ENCODE assay signal across 1 cellular context in the genomic region with DNA sequence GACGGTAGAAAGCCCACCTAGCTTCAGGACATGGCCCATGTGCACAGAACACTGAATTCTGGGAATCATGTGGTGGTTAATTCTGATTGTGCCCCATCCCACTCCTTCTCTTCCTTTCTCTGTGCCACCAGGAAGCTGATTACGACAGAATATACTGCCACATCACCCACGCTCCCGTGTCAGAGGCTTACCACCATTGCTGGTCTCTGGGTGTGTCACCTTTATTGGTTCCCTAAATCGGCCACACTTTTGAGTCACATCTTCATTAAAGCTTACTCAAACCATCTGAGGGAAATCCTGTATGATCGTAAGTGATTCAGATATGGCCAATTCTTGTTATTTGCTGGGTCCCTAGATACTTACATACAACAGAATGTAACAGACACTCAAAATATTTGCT.
TF ChIP-seq lines count a peak whose summit lies in the region.

No MANE protein-coding gene starts in this region.

TF ChIP-seq in GM12878, 131 proteins besides CTCF, POLR2A, EP300 and RAD21:
- 0 out of 2 replicates have a peak, but pooled peaks have one; percentile 17 for TF ChIP-seq JUNB (IDR thresholded peaks at IDR 0.05)
- TF ChIP-seq BRCA1 (IDR thresholded peaks at IDR 0.05; ENCODE audit: low read depth, low read length) = no peak
- 0 out of 2 replicates have a peak, but pooled peaks have one; percentile 32 for TF ChIP-seq YY1 (IDR thresholded peaks at IDR 0.05; ENCODE audit: low read depth, low read length)
